In the genomic region with DNA sequence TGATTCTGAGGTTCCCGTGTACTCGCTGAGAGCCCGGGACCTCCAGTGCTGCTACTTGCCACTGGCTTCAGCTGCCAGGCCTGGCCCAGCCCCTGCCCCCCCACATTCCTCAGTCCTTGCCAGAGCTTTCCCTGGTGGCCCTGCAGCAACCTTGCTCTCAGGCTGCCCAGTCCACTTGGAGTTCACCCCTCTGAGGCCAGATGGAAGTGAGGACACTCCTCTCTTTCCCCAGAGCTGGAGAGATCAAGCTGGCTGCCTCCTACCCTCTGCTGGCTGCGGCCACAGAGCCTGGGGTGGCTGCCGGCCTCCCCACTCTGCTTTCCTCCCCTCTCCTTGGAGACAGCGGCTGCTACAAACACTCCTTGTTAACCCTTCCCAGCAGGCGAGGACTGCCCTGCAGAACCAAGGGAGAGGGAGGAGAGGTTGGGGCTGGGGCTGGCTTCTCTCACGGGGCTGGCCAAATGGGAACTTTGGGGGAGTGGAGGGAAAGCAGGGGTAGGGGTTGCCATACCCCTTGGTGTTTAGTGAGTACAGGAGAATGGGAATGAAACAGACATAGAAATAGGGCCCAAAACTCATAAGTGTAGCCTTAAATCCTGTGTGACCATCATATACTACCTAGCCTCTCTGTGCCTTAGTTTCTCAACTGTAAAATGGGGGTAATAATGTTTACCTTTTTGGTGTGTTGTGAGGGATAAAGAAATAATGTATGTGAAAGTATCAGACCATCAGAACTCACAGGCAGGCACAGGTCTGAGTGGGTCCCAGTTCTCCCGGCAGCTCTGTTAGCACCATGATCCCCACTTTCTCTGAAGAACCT, we compare ENCODE assay signal across 19 cellular contexts. TPM values are rescaled to one million over a fixed set of nuclear protein-coding genes. Genes with fewer than 3 reads are reported as not detected.
A peak's percentile ranks its signal among the peaks of the same experiment; 100 is the strongest.
DNase-seq lines count a peak whose midpoint lies in the region; ATAC-seq and TF ChIP-seq lines count a peak whose summit lies in the region.
"Had no signal": no experiment of that assay in that cellular context is flagged by ENCODE, and none has a peak within 500 bp of the region (broad histone marks: within the 10 kb centered on the region; RNA-seq: fewer than 3 reads in every experiment).

Gene GAS2L2 (minus strand): TSS at position 295 of the 820 bp plus-strand sequence. CDS start 389 bp downstream, outside the sequence.

- H3K79me2 ChIP-seq in GM23338 (replicated peaks; ENCODE audit: insufficient read depth) = no peaks in the 10 kb centered on the region

- H3K4me3 Mint-ChIP-seq in GM23338 = no peak within 1 kb of the TSS

- no peak within 1 kb of the TSS for H3K27ac Mint-ChIP-seq in GM23338

- DNase-seq in AG10803 (ENCODE audit: low read depth) (peak; percentile 23), GM23338 (ENCODE audit: low spot score) (no peak), dermis blood vessel endothelial cell (peak; percentile 29), medulla oblongata (ENCODE audit: extremely low spot score) (peak; percentile 42), NCI-H1930 (lab: John Stamatoyannopoulos, UW) (no peak), D341Med (ENCODE audit: low spot score) (no peak), MV-4-11 (lab: John Stamatoyannopoulos, UW) (no peak), ecto neural progenitor cell (ENCODE audit: low spot score) (no peak)
- DNase-seq: activated CD4-positive, alpha-beta T cell treated with anti-CD3 and anti-CD28 coated beads for 4 hours; amniotic stem cell; cerebellar nuclear complex; NCI-H2107; Peyer's patch; uterus had no signal

- H3K36me3 Mint-ChIP-seq in GM23338 (ENCODE audit: low read depth) = no peaks in the 10 kb centered on the region

- peaks cover 24% of the 10 kb centered on the region for H3K27me3 ChIP-seq in GM23338 (ENCODE audit: insufficient read depth)

- no peak for TF ChIP-seq CTCF in AG10803 (conservative IDR thresholded peaks at IDR 0.05; ENCODE audit: low read length)
- TF ChIP-seq CTCF in GM23338 (conservative IDR thresholded peaks at IDR 0.05; ENCODE audit: low read depth in 2 of 2) = no peak

- H3K4me3 ChIP-seq in AG10803 (ENCODE audit: low read length) (no peak within 1 kb of the TSS), GM23338 (no peak within 1 kb of the TSS)
- H3K4me3 ChIP-seq: HAP-1, Peyer's patch, uterus had no signal

- H3K36me3 ChIP-seq in GM23338 (ENCODE audit: insufficient read depth) = no peaks in the 10 kb centered on the region
- H3K36me3 ChIP-seq: HAP-1, Peyer's patch, uterus had no signal

- H3K4me1 Mint-ChIP-seq in GM23338 = peaks cover 29% of the 10 kb centered on the region

- peak within 1 kb of the TSS; percentile 32; the same call in 1 of the 2 replicates for H2AFZ ChIP-seq in GM23338

- ATAC-seq in GM23338 = peak; percentile 31
- ATAC-seq: SK-N-SH treated with all-trans-retinoic acid at 6 μM for 48 hours had no signal

- no peaks in the 10 kb centered on the region for H3F3A ChIP-seq in GM23338 (replicated peaks; ENCODE audit: low read depth)

- no peak within 1 kb of the TSS for H3K4me2 ChIP-seq in GM23338

- peaks cover 31% of the 10 kb centered on the region for H3K27me3 Mint-ChIP-seq in GM23338 (ENCODE audit: insufficient read depth, low read depth, poor library complexity)

- H3K9me3 Mint-ChIP-seq in GM23338 = no peaks in the 10 kb centered on the region

- H3K4me1 ChIP-seq in GM23338 (ENCODE audit: insufficient read depth) = peaks cover 6% of the 10 kb centered on the region; the same call in 1 of the 2 replicates
- H3K4me1 ChIP-seq: HAP-1 had no signal

- no peaks in the 10 kb centered on the region for H3K9me2 ChIP-seq in GM23338 (ENCODE audit: insufficient read depth)

- H4K20me1 ChIP-seq in GM23338 (replicated peaks; ENCODE audit: insufficient read depth) = no peaks in the 10 kb centered on the region

- H3K27ac ChIP-seq in GM23338 (ENCODE audit: low read depth) = no peak within 1 kb of the TSS
- H3K27ac ChIP-seq: Peyer's patch, uterus had no signal

TF ChIP-seq in GM23338, 12 proteins besides CTCF, POLR2A, EP300 and RAD21 (continues in another document):
- no peak for TF ChIP-seq EZH2phosphoT487 (IDR thresholded peaks at IDR 0.05; ENCODE audit: unreplicated experiment)
- no peak for TF ChIP-seq REST (IDR thresholded peaks at IDR 0.05; ENCODE audit: unreplicated experiment)
- no peak for TF ChIP-seq JUNB (IDR thresholded peaks at IDR 0.05; ENCODE audit: unreplicated experiment)
- TF ChIP-seq, protein P1, sequence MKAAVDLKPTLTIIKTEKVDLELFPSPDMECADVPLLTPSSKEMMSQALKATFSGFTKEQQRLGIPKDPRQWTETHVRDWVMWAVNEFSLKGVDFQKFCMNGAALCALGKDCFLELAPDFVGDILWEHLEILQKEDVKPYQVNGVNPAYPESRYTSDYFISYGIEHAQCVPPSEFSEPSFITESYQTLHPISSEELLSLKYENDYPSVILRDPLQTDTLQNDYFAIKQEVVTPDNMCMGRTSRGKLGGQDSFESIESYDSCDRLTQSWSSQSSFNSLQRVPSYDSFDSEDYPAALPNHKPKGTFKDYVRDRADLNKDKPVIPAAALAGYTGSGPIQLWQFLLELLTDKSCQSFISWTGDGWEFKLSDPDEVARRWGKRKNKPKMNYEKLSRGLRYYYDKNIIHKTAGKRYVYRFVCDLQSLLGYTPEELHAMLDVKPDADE (IDR thresholded peaks at IDR 0.05) = no peak
- TF ChIP-seq STAT1 (IDR thresholded peaks at IDR 0.05; ENCODE audit: unreplicated experiment) = no peak
- TF ChIP-seq CREB1 (CRISPR knock-in tag; IDR thresholded peaks at IDR 0.05; ENCODE audit: low read depth) = no peak

RNA-seq across cellular contexts. Expression of gene GAS2L2, which starts in this region (rescaled TPM):
- not detected in 2 replicates for total RNA-seq in GM23338 (2014; rRNA removed; shearing (Covaris generic))
- 0.06 TPM in 1 of 2 replicates, not detected in the other for polyA plus RNA-seq in GM23338 (2016; fragmentation: Nextera tagmentation; extraction: Ambion mirVana)
- 0.05 and 0.17 TPM in 2 replicates for total RNA-seq in dermis blood vessel endothelial cell
- total RNA-seq: G401, osteoblast, Peyer's patch, skeletal muscle tissue had no signal

Comparison
In these comparisons a context has a peak if more than half of its experiments do, and no peak if none do; other contexts are left out.
1. Peak in ATAC-seq in GM23338; RNA of the gene not detected or under 1 TPM.
2. Peak in DNase-seq in dermis blood vessel endothelial cell; RNA of the gene not detected or under 1 TPM.
3. DNase-seq: peak in AG10803 (single experiment) and medulla oblongata (single experiment); none in GM23338 (single experiment), NCI-H1930 (0 of 2), D341Med (single experiment), MV-4-11 (single experiment) and ecto neural progenitor cell (single experiment).